ENCODE assay signal across 10 cellular contexts in genomic region chr16:4324871-4325740, GRCh38. TPM values are rescaled to one million over a fixed set of nuclear protein-coding genes. Genes with fewer than 3 reads are reported as not detected.
DNase-seq lines count a peak whose midpoint lies in the region; ATAC-seq, FAIRE-seq and TF ChIP-seq lines count a peak whose summit lies in the region.
"Had no signal": no experiment of that assay in that cellular context is flagged by ENCODE, and none has a peak within 500 bp of the region (broad histone marks: within the 10 kb centered on the region; RNA-seq: fewer than 3 reads in every experiment).

No MANE protein-coding gene starts in this region.

- CTCF ChIA-PET in H1 (lab: Charles Lee; ENCODE audit: partially characterized antibody), result interaction anchor here (1.0 to 11.0 kb wide), 18 partner anchors 7 to 78 kb away, joined by 3 to 182 read pairs (median 8); partner anchors contain the start of gene GLIS2

- no peak overlapping the region for H3K4me2 ChIP-seq in H1 (ENCODE audit: insufficient read depth in 1 of 2, low read depth in 2 of 2, low read length in 2 of 2)
- no peak overlapping the region for H3K4me2 ChIP-seq in trophoblast cell (ENCODE audit: low read length)
- H3K4me2 ChIP-seq in mesendoderm (ENCODE audit: low read length), result no peak overlapping the region

- no peak overlapping the region for H4K8ac ChIP-seq in H1 (ENCODE audit: extremely low read depth, insufficient read depth, low read length)
- no peak overlapping the region for H4K8ac ChIP-seq in trophoblast cell (ENCODE audit: low read depth, low read length)
- no peak overlapping the region for H4K8ac ChIP-seq in mesendoderm (ENCODE audit: low read depth, low read length)

- H4K5ac ChIP-seq in H1 (ENCODE audit: insufficient read length, low read depth, low read length) (no peak overlapping the region), mesendoderm (ENCODE audit: low read length) (no peak overlapping the region)

- H3K4ac ChIP-seq in H1 (replicated peaks; ENCODE audit: insufficient read length, low read depth, low read length), result no peak overlapping the region
- H3K4ac ChIP-seq in trophoblast cell (ENCODE audit: low read depth, low read length), result no peak overlapping the region
- no peak overlapping the region for H3K4ac ChIP-seq in mesendoderm (ENCODE audit: low read depth, low read length)

- H2AFZ ChIP-seq in H1 (ENCODE audit: low read length) (no peak overlapping the region), trophoblast cell (ENCODE audit: insufficient read depth, low read length, poor library complexity) (no peak overlapping the region)

- H3K9ac ChIP-seq in H1 (replicated peaks in 1 of 4; ENCODE audit: extremely low read depth in 1 of 4, low read depth in 3 of 4, low read length in 3 of 4) (no peak overlapping the region), trophoblast cell (ENCODE audit: low read length) (peak overlapping the region; percentile 49), mesendoderm (ENCODE audit: low read length) (no peak overlapping the region)

- TF ChIP-seq RAD21 in H1 (IDR thresholded peaks at IDR 0.05 in 1 of 2, conservative IDR thresholded peaks at IDR 0.05 in 1 of 2; ENCODE audit: low read depth in 2 of 2, low read length in 2 of 2), result no peak

- H3K79me1 ChIP-seq in H1 (ENCODE audit: low read depth, low read length), result peaks cover 10% of the 10 kb centered on the region
- H3K79me1 ChIP-seq in trophoblast cell (ENCODE audit: low read length), result peaks cover 14% of the 10 kb centered on the region
- peaks cover 10% of the 10 kb centered on the region for H3K79me1 ChIP-seq in mesendoderm (ENCODE audit: low read length)

- H3K56ac ChIP-seq in H1 (replicated peaks; ENCODE audit: insufficient read length, low read depth, low read length) (no peak overlapping the region), mesendoderm (ENCODE audit: low read length) (no peak overlapping the region)

- H3K23ac ChIP-seq in H1 (ENCODE audit: insufficient read length), result no peak overlapping the region
- H3K23ac ChIP-seq in trophoblast cell (ENCODE audit: low read length), result no peak overlapping the region
- H3K23ac ChIP-seq in mesendoderm (ENCODE audit: low read length), result no peak overlapping the region

- no peak for FAIRE-seq in H1 (lab: Jason Lieb, UNC)

- H3K18ac ChIP-seq in H1 (ENCODE audit: extremely low read depth, low read length), result no peak overlapping the region
- no peak overlapping the region for H3K18ac ChIP-seq in trophoblast cell (ENCODE audit: low read length)
- no peak overlapping the region for H3K18ac ChIP-seq in mesendoderm (ENCODE audit: low read length)

- H4K12ac ChIP-seq in trophoblast cell (ENCODE audit: low read depth, low read length), result no peak overlapping the region

- H3K79me2 ChIP-seq in H1 (ENCODE audit: control insufficient read depth in 1 of 2, insufficient read depth in 2 of 2, low read length in 2 of 2) (peaks cover 0 to 51% of the 10 kb centered on the region in 2 experiments; a peak in 2 of 4 replicates), trophoblast cell (ENCODE audit: control insufficient read depth, insufficient read depth, low read length, poor library complexity) (peaks cover 5% of the 10 kb centered on the region), mesendoderm (ENCODE audit: control insufficient read depth, insufficient read depth, low read length) (peaks cover 20% of the 10 kb centered on the region)

- no peaks in the 10 kb centered on the region for H3K36me3 ChIP-seq in H1 (ENCODE audit: control insufficient read depth in 2 of 4, insufficient read depth in 4 of 4, low read length in 3 of 4)
- H3K36me3 ChIP-seq in trophoblast cell (ENCODE audit: control insufficient read depth in 1 of 2, insufficient read depth in 2 of 2, low read length in 2 of 2), result no peaks in the 10 kb centered on the region
- H3K36me3 ChIP-seq in mesendoderm (ENCODE audit: control insufficient read depth, insufficient read depth, low read length), result no peaks in the 10 kb centered on the region

- POLR2A ChIA-PET in H1 (lab: Charles Lee; ENCODE audit: partially characterized antibody), result interaction anchor here (1.0 to 8.9 kb wide), 8 partner anchors 7 to 59 kb away, joined by 5 to 80 read pairs (median 14); partner anchors contain the start of gene TFAP4

- H3K14ac ChIP-seq in H1 (ENCODE audit: insufficient read length) (no peak overlapping the region), trophoblast cell (ENCODE audit: low read length) (no peak overlapping the region)

- DNase-seq in CD1c-positive myeloid dendritic cell (ENCODE audit: extremely low spot score) (peak; percentile 87), NOMO-1 treated with DMSO at 0.1 percent for 48 hours (lab: John Stamatoyannopoulos, UW; ENCODE audit: unreplicated experiment) (peak; percentile 60), H1 (ENCODE audit: low read depth in 1 of 2, low spot score in 2 of 2) (no peak), trophoblast cell (no peak), mesendoderm (no peak), Ammon's horn (ENCODE audit: low spot score) (no peak)

- 93% methylated on average over 12 of the region's 16 CpGs; no CpG with 5 or more reads in 1 of the 2 experiments for WGBS in H1 (ENCODE audit: extremely low coverage in 1 of 2, insufficient coverage in 1 of 2, insufficient read length in 1 of 2, insufficient replicate concordance in 2 of 2, low coverage in 1 of 2, low lambda C conversion rate in 2 of 2, missing lambda C conversion rate in 1 of 2), 2 experiments
- no CpG with 5 or more reads among the region's 16 CpGs for WGBS in trophoblast cell (ENCODE audit: extremely low coverage, insufficient coverage, insufficient read length)
- no CpG with 5 or more reads among the region's 16 CpGs for WGBS in mesendoderm (ENCODE audit: extremely low coverage, insufficient coverage, low lambda C conversion rate)

- TF ChIP-seq EP300 in H1 (IDR thresholded peaks at IDR 0.05; ENCODE audit: borderline replicate concordance in 1 of 2, low read depth in 2 of 2, low read length in 2 of 2), result no peak

- peak overlapping the region; percentile 36 for H4K91ac ChIP-seq in H1 (replicated peaks; ENCODE audit: insufficient read length, low read length)
- H4K91ac ChIP-seq in trophoblast cell (ENCODE audit: low read depth, low read length), result no peak overlapping the region

- H2BK20ac ChIP-seq in H1 (ENCODE audit: low read length), result no peak overlapping the region

- no peak for TF ChIP-seq CTCF in H1 (IDR thresholded peaks at IDR 0.05; ENCODE audit: control extremely low read depth in 1 of 3, insufficient read depth in 1 of 3, low read depth in 1 of 3, low read length in 3 of 3)

- H3K9me3 ChIP-seq in H1 (ENCODE audit: insufficient read depth in 2 of 2, low read depth in 1 of 2, low read length in 1 of 2) (no peaks in the 10 kb centered on the region), trophoblast cell (ENCODE audit: insufficient read depth, low read depth, low read length) (peaks cover 2% of the 10 kb centered on the region)

- no peak overlapping the region for H3K27ac ChIP-seq in H1 (ENCODE audit: low read depth, low read length)
- no peak overlapping the region for H3K27ac ChIP-seq in trophoblast cell (ENCODE audit: low read depth, low read length)
- H3K27ac ChIP-seq in mesendoderm (ENCODE audit: low read depth, low read length), result no peak overlapping the region
- H3K27ac ChIP-seq: C4-2B had no signal

- H2AK5ac ChIP-seq in H1 (ENCODE audit: low read depth, low read length), result peak overlapping the region; percentile 58; the same call in 1 of the 2 replicates
- H2AK5ac ChIP-seq in trophoblast cell (ENCODE audit: low read length), result no peak overlapping the region
- no peak overlapping the region for H2AK5ac ChIP-seq in mesendoderm (ENCODE audit: low read length)

- H2BK12ac ChIP-seq in H1 (ENCODE audit: low read depth, low read length) (no peak overlapping the region), trophoblast cell (ENCODE audit: low read length) (no peak overlapping the region)

- no peak for ATAC-seq in GM21423 (IDR thresholded peaks at IDR 0.05; ENCODE audit: unreplicated experiment)
- no peak for ATAC-seq in HG02610 (IDR thresholded peaks at IDR 0.05; ENCODE audit: unreplicated experiment)
- ATAC-seq: natural killer cell treated with Interleukin-12 subunit alpha and Interleukin-12 subunit beta and Interleukin-15 and Interleukin-18, amount 100 ng/mL, for 72 hours had no signal

- 0 out of 2 replicates have a peak overlapping the region, but pooled peaks have one; percentile 61 for H2BK15ac ChIP-seq in H1 (ENCODE audit: low read length)
- no peak overlapping the region for H2BK15ac ChIP-seq in mesendoderm (replicated peaks; ENCODE audit: low read depth)

- peaks cover 8 to 23% of the 10 kb centered on the region in 2 experiments for H4K20me1 ChIP-seq in H1 (replicated peaks in 1 of 2; ENCODE audit: control insufficient read depth in 1 of 2, insufficient read depth in 2 of 2, low read length in 2 of 2)

- H2BK5ac ChIP-seq in H1 (ENCODE audit: low read depth, low read length), result 0 out of 2 replicates have a peak overlapping the region, but pooled peaks have one; percentile 24
- H2BK5ac ChIP-seq in trophoblast cell (ENCODE audit: low read depth, low read length, poor library complexity), result no peak overlapping the region
- H2BK5ac ChIP-seq in mesendoderm (ENCODE audit: low read length), result no peak overlapping the region

- H2BK120ac ChIP-seq in H1 (replicated peaks; ENCODE audit: low read depth, low read length) (peak overlapping the region; percentile 67), trophoblast cell (ENCODE audit: insufficient read depth, low read length, poor library complexity) (no peak overlapping the region), mesendoderm (ENCODE audit: low read depth, low read length) (no peak overlapping the region)

- peaks cover 3% of the 10 kb centered on the region; the same call in 1 of the 2 replicates for H3K23me2 ChIP-seq in H1 (ENCODE audit: low read depth, low read length)

- H3K4me3 ChIP-seq in H1 (ENCODE audit: extremely low read depth in 1 of 4, insufficient read depth in 2 of 4, low read depth in 3 of 4, low read length in 4 of 4), result no peak overlapping the region
- H3K4me3 ChIP-seq in trophoblast cell (ENCODE audit: low read depth, low read length), result no peak overlapping the region
- H3K4me3 ChIP-seq in mesendoderm (ENCODE audit: low read length), result no peak overlapping the region

- H3K4me1 ChIP-seq in H1 (replicated peaks in 1 of 4; ENCODE audit: control insufficient read depth in 3 of 4, insufficient read depth in 4 of 4, low read length in 3 of 4), result peaks cover 5 to 31% (median 25%) of the 10 kb centered on the region in 4 experiments
- H3K4me1 ChIP-seq in trophoblast cell (ENCODE audit: control insufficient read depth in 1 of 2, insufficient read depth in 2 of 2, low read length in 2 of 2), result peaks cover 27 to 45% of the 10 kb centered on the region in 2 experiments
- peaks cover 3% of the 10 kb centered on the region for H3K4me1 ChIP-seq in mesendoderm (ENCODE audit: control insufficient read depth, low read depth, low read length)

- TF ChIP-seq POLR2A in H1 (IDR thresholded peaks at IDR 0.05; ENCODE audit: control extremely low read depth in 1 of 2, low read depth in 2 of 2, low read length in 2 of 2), result no peak

- no peaks in the 10 kb centered on the region for H3K27me3 ChIP-seq in H1 (replicated peaks in 1 of 4; ENCODE audit: control insufficient read depth in 3 of 4, extremely low read depth in 1 of 4, insufficient read depth in 3 of 4, low read length in 3 of 4)
- H3K27me3 ChIP-seq in trophoblast cell (ENCODE audit: insufficient read depth, low read length), result no peaks in the 10 kb centered on the region
- H3K27me3 ChIP-seq in mesendoderm (ENCODE audit: insufficient read depth, low read length, poor library complexity), result no peaks in the 10 kb centered on the region

RNA-seq across cellular contexts. Expression of gene GLIS2, which starts 9.2 kb away (rescaled TPM):
- total RNA-seq in H1 (2021; fragmentation: NEBNext Ultra II Directional; extraction: Animal tissue kit (Norgen Biotek cat#: 25700)), result 17.4 and 18.6 TPM in 2 replicates
- 4.3 and 7.6 TPM in 2 replicates for polyA plus RNA-seq in H1 (2011; rRNA removed)
- 2.7 TPM for polyA plus RNA-seq in H1 (2011; cell fraction: cytosol; rRNA removed)
- polyA plus RNA-seq in H1 (2011; cell fraction: nucleus; rRNA removed), result 8.4 TPM
- 8.3 to 13.8 TPM (median 12.3 TPM) in 4 replicates for polyA plus RNA-seq in H1 (2012, experiment 1 of 2)
- 11.8 TPM for polyA plus RNA-seq in H1 (2012, experiment 2 of 2)
- 9.4 TPM for polyA plus RNA-seq in H1 (2013, experiment 1 of 2)
- 9.5 TPM for polyA plus RNA-seq in H1 (2013, experiment 2 of 2)
- polyA minus RNA-seq in H1 (2011; rRNA and poly(A)+ RNA removed), result 2.0 and 3.2 TPM in 2 replicates
- polyA minus RNA-seq in H1 (2011; cell fraction: cytosol; rRNA and poly(A)+ RNA removed), result 7.0 TPM
- polyA minus RNA-seq in H1 (2011; cell fraction: nucleus; rRNA and poly(A)+ RNA removed), result 5.7 TPM
- 22.5 and 23.2 TPM in 2 replicates for polyA plus RNA-seq in trophoblast cell (2013)
- 6.2 TPM for polyA plus RNA-seq in mesendoderm (2013, experiment 1 of 2)
- 6.5 TPM for polyA plus RNA-seq in mesendoderm (2013, experiment 2 of 2)

RNA-seq across cellular contexts. Expression of gene PAM16, which starts 26.0 kb away (rescaled TPM):
- total RNA-seq in H1 (2021; fragmentation: NEBNext Ultra II Directional; extraction: Animal tissue kit (Norgen Biotek cat#: 25700)), result 78.3 and 84.4 TPM in 2 replicates
- polyA plus RNA-seq in H1 (2011; rRNA removed), result 198 and 228 TPM in 2 replicates
- polyA plus RNA-seq in H1 (2011; cell fraction: cytosol; rRNA removed), result 154 TPM
- 131 TPM for polyA plus RNA-seq in H1 (2011; cell fraction: nucleus; rRNA removed)
- polyA plus RNA-seq in H1 (2012, experiment 1 of 2), result 57.3 to 96.0 TPM (median 90.9 TPM) in 4 replicates
- 222 TPM for polyA plus RNA-seq in H1 (2012, experiment 2 of 2)
- polyA plus RNA-seq in H1 (2013, experiment 1 of 2), result 161 TPM
- polyA plus RNA-seq in H1 (2013, experiment 2 of 2), result 151 TPM
- polyA minus RNA-seq in H1 (2011; rRNA and poly(A)+ RNA removed), result 12.3 and 15.6 TPM in 2 replicates
- polyA minus RNA-seq in H1 (2011; cell fraction: cytosol; rRNA and poly(A)+ RNA removed), result 31.5 TPM
- polyA minus RNA-seq in H1 (2011; cell fraction: nucleus; rRNA and poly(A)+ RNA removed), result 32.7 TPM
- 40.6 and 45.5 TPM in 2 replicates for polyA plus RNA-seq in trophoblast cell (2013)
- polyA plus RNA-seq in mesendoderm (2013, experiment 1 of 2), result 140 TPM
- polyA plus RNA-seq in mesendoderm (2013, experiment 2 of 2), result 140 TPM

RNA-seq across cellular contexts. Expression of gene VASN, which starts 46.5 kb away (rescaled TPM):
- total RNA-seq in H1 (2021; fragmentation: NEBNext Ultra II Directional; extraction: Animal tissue kit (Norgen Biotek cat#: 25700)), result 9.6 and 10.1 TPM in 2 replicates
- 11.3 and 25.2 TPM in 2 replicates for polyA plus RNA-seq in H1 (2011; rRNA removed)
- 7.2 TPM for polyA plus RNA-seq in H1 (2011; cell fraction: cytosol; rRNA removed)
- polyA plus RNA-seq in H1 (2011; cell fraction: nucleus; rRNA removed), result 15.2 TPM
- 3.4 to 8.6 TPM (median 7.8 TPM) in 4 replicates for polyA plus RNA-seq in H1 (2012, experiment 1 of 2)
- polyA plus RNA-seq in H1 (2012, experiment 2 of 2), result 6.1 TPM
- polyA plus RNA-seq in H1 (2013, experiment 1 of 2), result 16.7 TPM
- 14.5 TPM for polyA plus RNA-seq in H1 (2013, experiment 2 of 2)
- polyA minus RNA-seq in H1 (2011; rRNA and poly(A)+ RNA removed), result 3.4 and 4.5 TPM in 2 replicates
- polyA minus RNA-seq in H1 (2011; cell fraction: cytosol; rRNA and poly(A)+ RNA removed), result 11.4 TPM
- polyA minus RNA-seq in H1 (2011; cell fraction: nucleus; rRNA and poly(A)+ RNA removed), result 22.5 TPM
- polyA plus RNA-seq in trophoblast cell (2013), result 17.6 and 18.2 TPM in 2 replicates
- polyA plus RNA-seq in mesendoderm (2013, experiment 1 of 2), result 6.4 TPM
- 6.5 TPM for polyA plus RNA-seq in mesendoderm (2013, experiment 2 of 2)

RNA-seq across cellular contexts. Expression of gene TFAP4, which starts 52.3 kb away (rescaled TPM):
- 41.0 and 41.6 TPM in 2 replicates for total RNA-seq in H1 (2021; fragmentation: NEBNext Ultra II Directional; extraction: Animal tissue kit (Norgen Biotek cat#: 25700))
- polyA plus RNA-seq in H1 (2011; rRNA removed), result 16.1 and 21.3 TPM in 2 replicates
- 20.1 TPM for polyA plus RNA-seq in H1 (2011; cell fraction: cytosol; rRNA removed)
- polyA plus RNA-seq in H1 (2011; cell fraction: nucleus; rRNA removed), result 40.5 TPM
- 20.6 to 34.7 TPM (median 28.3 TPM) in 4 replicates for polyA plus RNA-seq in H1 (2012, experiment 1 of 2)
- 17.6 TPM for polyA plus RNA-seq in H1 (2012, experiment 2 of 2)
- 18.0 TPM for polyA plus RNA-seq in H1 (2013, experiment 1 of 2)
- 18.0 TPM for polyA plus RNA-seq in H1 (2013, experiment 2 of 2)
- polyA minus RNA-seq in H1 (2011; rRNA and poly(A)+ RNA removed), result 29.6 and 44.4 TPM in 2 replicates
- polyA minus RNA-seq in H1 (2011; cell fraction: cytosol; rRNA and poly(A)+ RNA removed), result 36.2 TPM
- 30.1 TPM for polyA minus RNA-seq in H1 (2011; cell fraction: nucleus; rRNA and poly(A)+ RNA removed)
- 4.5 and 4.6 TPM in 2 replicates for polyA plus RNA-seq in trophoblast cell (2013)
- polyA plus RNA-seq in mesendoderm (2013, experiment 1 of 2), result 20.3 TPM
- polyA plus RNA-seq in mesendoderm (2013, experiment 2 of 2), result 21.0 TPM

Comparison
In these comparisons a context has a peak if more than half of its experiments do, and no peak if none do; other contexts are left out.
1. DNase-seq: peak in CD1c-positive myeloid dendritic cell (single experiment) and NOMO-1 treated with DMSO at 0.1 percent for 48 hours (single experiment); none in H1 (0 of 2), trophoblast cell (0 of 2), mesendoderm (single experiment) and Ammon's horn (single experiment).